Comparison of ENCODE assay signal across 21 cellular contexts in the genomic region with DNA sequence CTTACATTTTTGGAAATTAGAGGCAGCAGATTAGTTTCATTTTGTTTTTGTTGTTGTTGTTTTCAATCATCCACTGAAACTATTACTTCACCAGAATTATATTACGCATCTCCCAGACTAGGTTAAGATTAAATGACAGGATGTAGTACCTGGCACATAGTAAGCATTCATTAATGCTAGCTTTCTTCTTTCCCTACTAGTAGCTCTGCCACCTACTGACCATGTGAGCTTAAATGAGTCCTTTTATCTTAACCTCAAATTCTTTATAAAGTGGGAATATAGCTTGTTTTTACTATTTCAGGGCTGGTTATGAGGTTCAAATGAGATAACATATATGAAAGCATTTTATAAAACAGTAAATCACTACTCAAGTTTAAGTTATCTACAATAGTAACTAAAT. TPM values are rescaled to one million over a fixed set of nuclear protein-coding genes. Genes with fewer than 3 reads are reported as not detected.
DNase-seq lines count a peak whose midpoint lies in the region; TF ChIP-seq lines count a peak whose summit lies in the region.
"Had no signal": no experiment of that assay in that cellular context is flagged by ENCODE, and none has a peak within 500 bp of the region (broad histone marks: within the 10 kb centered on the region; RNA-seq: fewer than 3 reads in every experiment).

No MANE protein-coding gene starts in this region.

- H3K79me2 ChIP-seq in MM.1S (ENCODE audit: low read length), result no peaks in the 10 kb centered on the region

- no peaks in the 10 kb centered on the region for H3K36me3 ChIP-seq in BJ (ENCODE audit: control insufficient read depth, insufficient read depth, low read length)
- no peaks in the 10 kb centered on the region for H3K36me3 ChIP-seq in MM.1S (replicated peaks; ENCODE audit: insufficient read depth, low read length)
- H3K36me3 ChIP-seq in liver (ENCODE audit: control insufficient read depth in 4 of 4, insufficient read depth in 3 of 4, low read depth in 1 of 4, low read length in 3 of 4), result peaks cover 0 to 10% (median 6%) of the 10 kb centered on the region in 4 donors
- H3K36me3 ChIP-seq: uterus had no signal

- H3K9me2 ChIP-seq in MM.1S (replicated peaks; ENCODE audit: insufficient read depth, low read length), result no peaks in the 10 kb centered on the region

- H3K4me1 ChIP-seq in MM.1S (ENCODE audit: low read length) (no peaks in the 10 kb centered on the region), liver (ENCODE audit: control insufficient read depth in 4 of 4, insufficient read depth in 4 of 4, low read length in 3 of 4) (no peaks in the 10 kb centered on the region)
- H3K4me1 ChIP-seq: left lung, uterus had no signal

- H3K27ac ChIP-seq in MM.1S (ENCODE audit: low read length) (no peak overlapping the region), liver (ENCODE audit: low read depth in 1 of 2, low read length in 2 of 2) (no peak overlapping the region)
- H3K27ac ChIP-seq: left lung, uterus had no signal

- H3K4me3 ChIP-seq in BJ (ENCODE audit: low read depth, low read length) (no peak overlapping the region), MM.1S (ENCODE audit: low read length) (no peak overlapping the region), astrocyte of the spinal cord (ENCODE audit: low read depth, low read length) (no peak overlapping the region), liver (ENCODE audit: low read depth in 1 of 3, low read length in 3 of 3) (no peak overlapping the region)
- H3K4me3 ChIP-seq: left lung, uterus had no signal

- DNase-seq in BJ (ENCODE audit: low read depth), result no peak
- no peak for DNase-seq in MM.1S
- DNase-seq in astrocyte of the spinal cord (ENCODE audit: low read depth, low spot score), result no peak
- DNase-seq in activated CD4-positive, CD25-positive, alpha-beta regulatory T cell (lab: John Stamatoyannopoulos, UW), result no peak
- no peak for DNase-seq in central memory CD4-positive, alpha-beta T cell
- DNase-seq in T-helper 2 cell, result no peak
- DNase-seq in glomerular visceral epithelial cell (ENCODE audit: extremely low spot score), result no peak
- DNase-seq: activated B cell treated with CpG ODN at 0.5 μM for 24 hours; activated naive CD8-positive, alpha-beta T cell treated with anti-CD3 and anti-CD28 coated beads, Interleukin-2, amount 50 U/mL, for 24 hours; Calu3; effector memory CD4-positive, alpha-beta T cell; GF-D8; left lung; NCI-H2029; NCI-H524 treated with DMSO at 0.1 percent for 48 hours; occipital lobe; RPMI8226; stimulated activated CD4-positive, alpha-beta T cell treated with anti-CD3 and anti-CD28 coated beads, Interleukin-2, amount 100 ng/mL, for 48 hours; T-helper 1 cell; uterus had no signal

- peak; percentile 19 for TF ChIP-seq CTCF in BJ (IDR thresholded peaks at IDR 0.05; ENCODE audit: insufficient read depth, low read depth, low read length)
- TF ChIP-seq CTCF in MM.1S (IDR thresholded peaks at IDR 0.05; ENCODE audit: low read length), result 0 out of 2 replicates have a peak, but pooled peaks have one; percentile 8
- TF ChIP-seq CTCF in astrocyte of the spinal cord (IDR thresholded peaks at IDR 0.05; ENCODE audit: low read depth, low read length), result peak; percentile 24
- TF ChIP-seq CTCF in liver (IDR thresholded peaks at IDR 0.05; ENCODE audit: low read depth, low read length, missing input control), result peak; percentile 6

- H2AFZ ChIP-seq in MM.1S (ENCODE audit: low read length), result no peak overlapping the region

- H4K20me1 ChIP-seq in MM.1S (ENCODE audit: insufficient read depth, low read length), result no peaks in the 10 kb centered on the region

- H3F3A ChIP-seq in MM.1S (ENCODE audit: insufficient read depth, low read length), result no peaks in the 10 kb centered on the region

- H3K4me2 ChIP-seq in MM.1S (ENCODE audit: low read depth, low read length), result no peak overlapping the region

- H3K9me3 ChIP-seq in MM.1S (replicated peaks; ENCODE audit: insufficient read depth, low read length) (no peaks in the 10 kb centered on the region), liver (ENCODE audit: control insufficient read depth in 4 of 4, low read length in 3 of 4) (no peaks in the 10 kb centered on the region)
- H3K9me3 ChIP-seq: left lung, uterus had no signal

- in situ Hi-C loops in astrocyte of the spinal cord (cut with HindIII; ENCODE audit: low sequenced_read_pairs), result no loop called here

- TF ChIP-seq RAD21 in liver (IDR thresholded peaks at IDR 0.05), result peak; percentile 37 to 56

- 100% methylated on average over 1 of the region's 1 CpG for WGBS in liver

- POLR2A ChIA-PET in BJ (lab: Charles Lee), result no interaction called here

- H3K9ac ChIP-seq in MM.1S (ENCODE audit: low read length) (no peak overlapping the region), liver (ENCODE audit: low read depth in 1 of 2, low read length in 2 of 2) (peak overlapping the region in 1 of 2 donors; percentile 38)

- CTCF ChIA-PET in BJ (lab: Yijun Ruan, JAX), result interaction anchor here (1.0 to 1.4 kb wide), 2 partner anchors 9 to 24 kb away, joined by 3 to 4 read pairs; no protein-coding TSS in a partner anchor

- H3K27me3 ChIP-seq in BJ (ENCODE audit: control insufficient read depth, insufficient read depth, low read length) (no peaks in the 10 kb centered on the region), MM.1S (replicated peaks; ENCODE audit: insufficient read depth, low read length) (no peaks in the 10 kb centered on the region), liver (ENCODE audit: control insufficient read depth in 4 of 4, insufficient read depth in 4 of 4, low read length in 3 of 4) (no peaks in the 10 kb centered on the region)
- H3K27me3 ChIP-seq: left lung, uterus had no signal

TF ChIP-seq in liver, 16 proteins besides CTCF, POLR2A, EP300 and RAD21:
- TF ChIP-seq SP1 (IDR thresholded peaks at IDR 0.05) (no peak), NR2F2 (IDR thresholded peaks at IDR 0.05) (no peak), RXRA (IDR thresholded peaks at IDR 0.05) (no peak), FOXA2 (IDR thresholded peaks at IDR 0.05) (no peak), GABPA (IDR thresholded peaks at IDR 0.05 in 1 of 2, conservative IDR thresholded peaks at IDR 0.05 in 1 of 2) (no peak), TAF1 (conservative IDR thresholded peaks at IDR 0.05) (no peak), HNF4A (conservative IDR thresholded peaks at IDR 0.05) (no peak)
- TF ChIP-seq, protein P1, sequence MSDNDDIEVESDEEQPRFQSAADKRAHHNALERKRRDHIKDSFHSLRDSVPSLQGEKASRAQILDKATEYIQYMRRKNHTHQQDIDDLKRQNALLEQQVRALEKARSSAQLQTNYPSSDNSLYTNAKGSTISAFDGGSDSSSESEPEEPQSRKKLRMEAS (IDR thresholded peaks at IDR 0.05), result no peak

RNA-seq across cellular contexts. Expression of a gene that starts 10.2 kb away (rescaled TPM):
- polyA plus RNA-seq in BJ (2011; rRNA removed) (4.6 and 9.4 TPM in 2 replicates), liver (1 to 10 TPM in 1 of 2 donors, under 1 TPM in 1; 0.49 to 1.2 TPM)
- 8.3 and 13.7 TPM in 2 replicates for polyA minus RNA-seq in BJ (2011; rRNA and poly(A)+ RNA removed)
- total RNA-seq in liver, result 10 to 100 TPM in 1 of 2 donors, under 1 TPM in 1; 0.17 to 45.3 TPM

RNA-seq across cellular contexts. Expression of a gene that starts 44.4 kb away (rescaled TPM):
- polyA plus RNA-seq in BJ (2011; rRNA removed) (3.4 and 7.3 TPM in 2 replicates), liver (1 to 10 TPM; 1.7 TPM)
- 8.4 and 9.1 TPM in 2 replicates for polyA minus RNA-seq in BJ (2011; rRNA and poly(A)+ RNA removed)
- total RNA-seq in liver, result 1 to 10 TPM; 4.6 to 5.9 TPM
